In genomic region chr2:46984034-46984433, GRCh38 we compare ENCODE assay signal across 11 cellular contexts. TPM values are rescaled to one million over a fixed set of nuclear protein-coding genes. Genes with fewer than 3 reads are reported as not detected.
A peak's percentile ranks its signal among the peaks of the same experiment; 100 is the strongest.
DNase-seq lines count a peak whose midpoint lies in the region; ATAC-seq and TF ChIP-seq lines count a peak whose summit lies in the region.
"Had no signal": no experiment of that assay in that cellular context is flagged by ENCODE, and none has a peak within 500 bp of the region (broad histone marks: within the 10 kb centered on the region; RNA-seq: fewer than 3 reads in every experiment).

No MANE protein-coding gene starts in this region.

- no peaks in the 10 kb centered on the region for H3K27me3 ChIP-seq in CD4-positive, alpha-beta T cell (ENCODE audit: control insufficient read depth, insufficient read depth, low read length)
- H3K27me3 ChIP-seq in HCT116 (ENCODE audit: insufficient read depth, low read length) (no peaks in the 10 kb centered on the region), muscle layer of duodenum (ENCODE audit: low read depth, low read length) (no peaks in the 10 kb centered on the region), endodermal cell (ENCODE audit: control insufficient read depth, insufficient read depth, low read length, poor library complexity, severe bottlenecking) (no peaks in the 10 kb centered on the region)

- no peak overlapping the region for H3K4me3 ChIP-seq in HCT116 (replicated peaks in 1 of 2; ENCODE audit: low read depth in 1 of 2, low read length in 2 of 2)
- H3K4me3 ChIP-seq in muscle layer of duodenum (ENCODE audit: low read depth in 1 of 2, low read length in 2 of 2) = no peak overlapping the region
- no peak overlapping the region for H3K4me3 ChIP-seq in endodermal cell (ENCODE audit: low read length)
- H3K4me3 ChIP-seq in lower leg skin (ENCODE audit: low read depth, poor library complexity, severe bottlenecking) = no peak overlapping the region

- no peaks in the 10 kb centered on the region for H3K9me2 ChIP-seq in HCT116 (ENCODE audit: insufficient read depth)

- no peak for ATAC-seq in CD4-positive, alpha-beta T cell (ENCODE audit: poor library complexity)
- ATAC-seq in HCT116 = no peak
- ATAC-seq in activated T-helper 17 cell treated with anti-CD3 and anti-CD28 coated beads, Interleukin-2, amount 50 U/mL, for 72 hours (replicated peaks) = no peak
- ATAC-seq in GM19463 (IDR thresholded peaks at IDR 0.05; ENCODE audit: unreplicated experiment) = no peak
- ATAC-seq in GM19351 (IDR thresholded peaks at IDR 0.05; ENCODE audit: unreplicated experiment) = no peak

- intact Hi-C loops in CD4-positive, alpha-beta T cell (cut with DNase I, micrococcal nuclease) = no loop called here
- intact Hi-C loops in HCT116 (cut with micrococcal nuclease) (no loop called here), lower leg skin (cut with DNase I; ENCODE audit: low total_unique reads) (no loop called here)

- no peaks in the 10 kb centered on the region for H3K9me3 Mint-ChIP-seq in CD4-positive, alpha-beta T cell
- H3K9me3 Mint-ChIP-seq in activated T-helper 17 cell treated with anti-CD3 and anti-CD28 coated beads, Interleukin-2, amount 50 U/mL, for 72 hours = no peaks in the 10 kb centered on the region
- no peaks in the 10 kb centered on the region for H3K9me3 Mint-ChIP-seq in endodermal cell

- no peaks in the 10 kb centered on the region for H3K79me2 ChIP-seq in HCT116 (ENCODE audit: insufficient read depth, low read length)

- no peak for TF ChIP-seq RAD21 in HCT116 (IDR thresholded peaks at IDR 0.05; ENCODE audit: low read depth)

- H3K4me1 ChIP-seq in HCT116 (ENCODE audit: control insufficient read depth in 1 of 2, insufficient read depth in 2 of 2, low read length in 2 of 2) (peaks cover 40 to 59% of the 10 kb centered on the region in 2 experiments), muscle layer of duodenum (ENCODE audit: control insufficient read depth in 1 of 2, insufficient read depth in 2 of 2, low read length in 2 of 2) (peaks cover 44 to 59% of the 10 kb centered on the region in 2 donors), endodermal cell (ENCODE audit: control insufficient read depth, insufficient read depth, low read length) (peaks cover 13% of the 10 kb centered on the region)

- H3K4me1 Mint-ChIP-seq in CD4-positive, alpha-beta T cell (ENCODE audit: low read depth) = peaks cover 53% of the 10 kb centered on the region
- H3K4me1 Mint-ChIP-seq in activated T-helper 17 cell treated with anti-CD3 and anti-CD28 coated beads, Interleukin-2, amount 50 U/mL, for 72 hours = peaks cover 29% of the 10 kb centered on the region
- H3K4me1 Mint-ChIP-seq in endodermal cell = peaks cover 31% of the 10 kb centered on the region

- no peak overlapping the region for H3K4me2 ChIP-seq in HCT116 (ENCODE audit: low read length)

- peak overlapping the region; percentile 38 for H3K27ac ChIP-seq in CD4-positive, alpha-beta T cell (ENCODE audit: low read depth, low read length)
- no peak overlapping the region; the same call in 1 of the 2 replicates for H3K27ac ChIP-seq in HCT116 (ENCODE audit: low read depth, low read length)
- H3K27ac ChIP-seq in muscle layer of duodenum (ENCODE audit: low read length) = peak overlapping the region; percentile 88
- no peak overlapping the region for H3K27ac ChIP-seq in endodermal cell (ENCODE audit: low read depth, low read length)

- TF ChIP-seq POLR2A in HCT116 (IDR thresholded peaks at IDR 0.05; ENCODE audit: borderline replicate concordance, extremely low read depth, insufficient read depth, insufficient read length) = no peak
- no peak for TF ChIP-seq POLR2A in lower leg skin (IDR thresholded peaks at IDR 0.05)

- POLR2A ChIA-PET in CD4-positive, alpha-beta T cell (lab: Charles Lee) = no interaction called here
- POLR2A ChIA-PET in HCT116 (lab: Charles Lee) = no interaction called here

- CTCF ChIA-PET in CD4-positive, alpha-beta T cell (lab: Charles Lee) = interaction anchor here (0.6 to 1.9 kb wide), 2 partner anchors 195 to 339 kb away, joined by 4 to 6 read pairs; no protein-coding TSS in a partner anchor
- CTCF ChIA-PET in HCT116 (lab: Charles Lee) = interaction anchor here (2.7 kb wide), 1 partner anchor 339 kb away, joined by 9 read pairs; no protein-coding TSS in a partner anchor

- WGBS in endodermal cell (ENCODE audit: insufficient coverage in 1 of 2, insufficient read length in 1 of 2), 2 experiments = 90 to 91% methylated on average over 4 to 5 of the region's 5 CpGs
- 68 to 83% methylated on average over 4 to 5 of the region's 5 CpGs for whole genome bisulfite sequencing in lower leg skin, 2 donors

- no peak overlapping the region for H3K4me3 Mint-ChIP-seq in CD4-positive, alpha-beta T cell
- peak overlapping the region; percentile 78 for H3K4me3 Mint-ChIP-seq in activated T-helper 17 cell treated with anti-CD3 and anti-CD28 coated beads, Interleukin-2, amount 50 U/mL, for 72 hours
- H3K4me3 Mint-ChIP-seq in endodermal cell = no peak overlapping the region

- BruUV-seq in HCT116 (replicated peaks; lab: Mats Ljungman, UMichigan) = no TSS peak

- H3K27ac Mint-ChIP-seq in CD4-positive, alpha-beta T cell = peak overlapping the region; percentile 88
- H3K27ac Mint-ChIP-seq in activated T-helper 17 cell treated with anti-CD3 and anti-CD28 coated beads, Interleukin-2, amount 50 U/mL, for 72 hours = peak overlapping the region; percentile 41
- H3K27ac Mint-ChIP-seq in endodermal cell = no peak overlapping the region

- no peaks in the 10 kb centered on the region for H4K20me1 ChIP-seq in HCT116 (ENCODE audit: insufficient read depth)

- H3K36me3 ChIP-seq in HCT116 (ENCODE audit: control insufficient read depth in 1 of 2, insufficient read depth in 2 of 2, low read length in 2 of 2) (no peaks in the 10 kb centered on the region), muscle layer of duodenum (ENCODE audit: control insufficient read depth in 1 of 2, insufficient read depth in 2 of 2, low read length in 2 of 2) (peaks cover 4 to 11% of the 10 kb centered on the region in 2 donors), endodermal cell (ENCODE audit: control insufficient read depth, insufficient read depth, low read length) (no peaks in the 10 kb centered on the region)

- H3K9ac ChIP-seq in HCT116 (ENCODE audit: low read length) (peak overlapping the region; percentile 49; the same call in 1 of the 2 replicates), endodermal cell (ENCODE audit: extremely low read depth, low read length, poor library complexity, severe bottlenecking) (no peak overlapping the region)

- RAD21 ChIA-PET in HCT116 (lab: Charles Lee; ENCODE audit: low non-redundant PET in 1 of 2, low total read pairs in 2 of 2, uncharacterized antibody in 2 of 2, unreplicated experiment in 2 of 2) = interaction anchor here in 1 of 2 experiments (1.2 kb wide), 1 partner anchor 335 kb away, joined by 3 read pairs; no protein-coding TSS in a partner anchor

- no peak for TF ChIP-seq CTCF in CD4-positive, alpha-beta T cell (IDR thresholded peaks at IDR 0.05)
- TF ChIP-seq CTCF in HCT116 (IDR thresholded peaks at IDR 0.05 in 2 of 3, conservative IDR thresholded peaks at IDR 0.05 in 1 of 3; ENCODE audit: borderline replicate concordance in 1 of 3, insufficient read depth in 1 of 3, low read depth in 2 of 3, low read length in 2 of 3) = no peak
- TF ChIP-seq CTCF in endodermal cell (conservative IDR thresholded peaks at IDR 0.05) = no peak
- TF ChIP-seq CTCF in lower leg skin (IDR thresholded peaks at IDR 0.05) = no peak

- no peaks in the 10 kb centered on the region for H3K9me3 ChIP-seq in CD4-positive, alpha-beta T cell (ENCODE audit: control insufficient read depth, low read length)
- H3K9me3 ChIP-seq in HCT116 (ENCODE audit: control insufficient read depth in 1 of 2, insufficient read depth in 1 of 2, low read depth in 1 of 2, low read length in 2 of 2) = no peaks in the 10 kb centered on the region
- no peaks in the 10 kb centered on the region for H3K9me3 ChIP-seq in muscle layer of duodenum (ENCODE audit: control insufficient read depth in 1 of 2, low read length in 2 of 2)
- no peaks in the 10 kb centered on the region for H3K9me3 ChIP-seq in endodermal cell (ENCODE audit: control insufficient read depth, low read length)

- H2AFZ ChIP-seq in HCT116 (ENCODE audit: low read depth, low read length, poor library complexity, severe bottlenecking) = no peak overlapping the region

- H3K27me3 Mint-ChIP-seq in CD4-positive, alpha-beta T cell = no peaks in the 10 kb centered on the region
- no peaks in the 10 kb centered on the region for H3K27me3 Mint-ChIP-seq in activated T-helper 17 cell treated with anti-CD3 and anti-CD28 coated beads, Interleukin-2, amount 50 U/mL, for 72 hours
- H3K27me3 Mint-ChIP-seq in endodermal cell (ENCODE audit: insufficient read depth) = no peaks in the 10 kb centered on the region

- peaks cover 44% of the 10 kb centered on the region for H3K36me3 Mint-ChIP-seq in CD4-positive, alpha-beta T cell (ENCODE audit: low read depth)
- H3K36me3 Mint-ChIP-seq in activated T-helper 17 cell treated with anti-CD3 and anti-CD28 coated beads, Interleukin-2, amount 50 U/mL, for 72 hours (ENCODE audit: low read depth) = peaks cover 58% of the 10 kb centered on the region
- H3K36me3 Mint-ChIP-seq in endodermal cell (ENCODE audit: low read depth) = peaks cover 2% of the 10 kb centered on the region

- DNase-seq in CD4-positive, alpha-beta T cell = no peak
- DNase-seq in HCT116 (ENCODE audit: low read depth, low spot score) (no peak), endodermal cell (no peak), lower leg skin (ENCODE audit: low spot score in 2 of 2) (no peak)
- DNase-seq: activated effector memory CD4-positive, alpha-beta T cell treated with anti-CD3 and anti-CD28 coated beads, Interleukin-2, amount 50 U/mL, for 16 hours; DMS 273 treated with DMSO at 0.1 percent for 48 hours; NCI-H2081 treated with DMSO at 0.1 percent for 48 hours had no signal

TF ChIP-seq in HCT116, 20 proteins besides CTCF, POLR2A, EP300 and RAD21 (continues in another document):
- TF ChIP-seq SRF (IDR thresholded peaks at IDR 0.05; ENCODE audit: low read depth) (no peak), EZH2 (IDR thresholded peaks at IDR 0.05) (no peak), FOSL1 (IDR thresholded peaks at IDR 0.05; ENCODE audit: low read depth) (no peak), ZNF274 (IDR thresholded peaks at IDR 0.05; ENCODE audit: low read depth, low read length) (no peak), EZH2phosphoT487 (IDR thresholded peaks at IDR 0.05; ENCODE audit: borderline replicate concordance) (no peak), EGR1 (IDR thresholded peaks at IDR 0.05; ENCODE audit: low read depth) (no peak)

RNA-seq across cellular contexts. Expression of gene TTC7A, which starts 43.0 kb away (rescaled TPM):
- 10 to 100 TPM; 40.3 to 40.6 TPM for total RNA-seq in CD4-positive, alpha-beta T cell
- total RNA-seq in HCT116 (2021; ENCODE audit: unreplicated experiment) (17.7 TPM), endodermal cell (10 to 100 TPM; 11.9 to 17.6 TPM), lower leg skin (10 to 100 TPM; 42.3 to 54.9 (median 43.4) TPM)
- polyA plus RNA-seq in HCT116 (2012) = 15.1 and 15.3 TPM in 2 replicates
- total RNA-seq in activated T-helper 17 cell treated with anti-CD3 and anti-CD28 coated beads, Interleukin-2, amount 50 U/mL, for 72 hours = 10 to 100 TPM; 45.2 to 62.1 TPM
- polyA plus RNA-seq in endodermal cell (2013, experiment 1 of 2) = 9.7 TPM
- 9.9 TPM for polyA plus RNA-seq in endodermal cell (2013, experiment 2 of 2)

Comparison
In these comparisons a context has a peak if more than half of its experiments do, and no peak if none do; other contexts are left out.
1. H3K27ac ChIP-seq: peak in CD4-positive, alpha-beta T cell (single experiment) and muscle layer of duodenum (single experiment); none in HCT116 (single experiment) and endodermal cell (single experiment).